In the genomic region with DNA sequence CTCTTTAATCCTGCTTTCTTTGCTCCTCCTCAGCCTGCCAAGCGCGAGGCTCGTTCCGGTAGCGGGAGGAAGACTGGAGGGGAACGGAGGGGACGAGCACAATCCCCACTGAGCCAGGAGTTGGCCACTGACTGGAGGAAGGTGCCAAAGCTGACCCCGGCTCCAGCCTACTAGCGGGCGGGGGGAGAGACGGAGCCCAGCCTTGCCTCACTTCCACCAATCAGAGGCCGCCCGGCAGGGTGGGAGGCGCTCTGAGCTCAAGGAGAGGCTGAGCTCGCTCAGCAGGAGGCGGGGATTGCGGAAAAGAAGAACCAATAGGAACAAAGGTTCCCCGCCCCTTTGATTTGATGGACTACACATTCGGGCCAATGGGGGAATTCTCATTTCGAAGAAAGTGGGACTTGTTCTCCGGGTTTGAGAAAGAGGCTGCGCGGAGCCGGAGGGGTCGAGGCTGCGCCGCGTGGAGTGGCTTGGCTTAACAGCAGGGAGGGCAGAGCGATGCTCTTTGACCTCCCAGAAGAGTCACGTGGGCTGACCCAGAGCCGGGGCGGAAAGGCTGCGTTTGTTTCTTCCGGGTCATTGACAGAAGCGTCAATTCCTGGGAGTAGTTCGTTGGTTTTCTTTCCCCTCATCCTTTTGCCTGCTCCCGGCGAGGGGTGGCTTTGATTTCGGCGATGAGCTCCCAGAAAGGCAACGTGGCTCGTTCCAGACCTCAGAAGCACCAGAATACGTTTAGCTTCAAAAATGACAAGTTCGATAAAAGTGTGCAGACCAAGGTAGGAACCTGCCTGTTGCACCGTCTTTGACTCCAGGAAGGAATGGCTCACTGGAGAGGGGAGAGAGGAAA, we compare ENCODE assay signal across 1 cellular context.
TF ChIP-seq lines count a peak whose summit lies in the region.

A gene (minus strand): TSS at position 133 of the 847 bp plus-strand sequence. CDS start 36,113 bp downstream, outside the sequence.
A gene with protein sequence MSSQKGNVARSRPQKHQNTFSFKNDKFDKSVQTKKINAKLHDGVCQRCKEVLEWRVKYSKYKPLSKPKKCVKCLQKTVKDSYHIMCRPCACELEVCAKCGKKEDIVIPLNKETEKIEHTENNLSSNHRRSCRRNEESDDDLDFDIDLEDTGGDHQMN (plus strand): TSS at position 579 of the 847 bp plus-strand sequence. CDS start 96 bp downstream, at position 675.

TF ChIP-seq in GM12878, 131 proteins besides CTCF, POLR2A, EP300 and RAD21 (continued from another document and continues in another):
- TF ChIP-seq, protein P1, sequence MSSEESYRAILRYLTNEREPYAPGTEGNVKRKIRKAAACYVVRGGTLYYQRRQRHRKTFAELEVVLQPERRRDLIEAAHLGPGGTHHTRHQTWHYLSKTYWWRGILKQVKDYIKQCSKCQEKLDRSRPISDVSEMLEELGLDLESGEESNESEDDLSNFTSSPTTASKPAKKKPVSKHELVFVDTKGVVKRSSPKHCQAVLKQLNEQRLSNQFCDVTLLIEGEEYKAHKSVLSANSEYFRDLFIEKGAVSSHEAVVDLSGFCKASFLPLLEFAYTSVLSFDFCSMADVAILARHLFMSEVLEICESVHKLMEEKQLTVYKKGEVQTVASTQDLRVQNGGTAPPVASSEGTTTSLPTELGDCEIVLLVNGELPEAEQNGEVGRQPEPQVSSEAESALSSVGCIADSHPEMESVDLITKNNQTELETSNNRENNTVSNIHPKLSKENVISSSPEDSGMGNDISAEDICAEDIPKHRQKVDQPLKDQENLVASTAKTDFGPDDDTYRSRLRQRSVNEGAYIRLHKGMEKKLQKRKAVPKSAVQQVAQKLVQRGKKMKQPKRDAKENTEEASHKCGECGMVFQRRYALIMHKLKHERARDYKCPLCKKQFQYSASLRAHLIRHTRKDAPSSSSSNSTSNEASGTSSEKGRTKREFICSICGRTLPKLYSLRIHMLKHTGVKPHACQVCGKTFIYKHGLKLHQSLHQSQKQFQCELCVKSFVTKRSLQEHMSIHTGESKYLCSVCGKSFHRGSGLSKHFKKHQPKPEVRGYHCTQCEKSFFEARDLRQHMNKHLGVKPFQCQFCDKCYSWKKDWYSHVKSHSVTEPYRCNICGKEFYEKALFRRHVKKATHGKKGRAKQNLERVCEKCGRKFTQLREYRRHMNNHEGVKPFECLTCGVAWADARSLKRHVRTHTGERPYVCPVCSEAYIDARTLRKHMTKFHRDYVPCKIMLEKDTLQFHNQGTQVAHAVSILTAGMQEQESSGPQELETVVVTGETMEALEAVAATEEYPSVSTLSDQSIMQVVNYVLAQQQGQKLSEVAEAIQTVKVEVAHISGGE (CRISPR knock-in tag; IDR thresholded peaks at IDR 0.05), result peak; percentile 58
- TF ChIP-seq MEF2A (IDR thresholded peaks at IDR 0.05; ENCODE audit: insufficient read depth, low read depth, low read length), result 0 out of 2 replicates have a peak, but pooled peaks have one; percentile 29
- no peak for TF ChIP-seq RCOR1 (conservative IDR thresholded peaks at IDR 0.05; ENCODE audit: low read depth, low read length)
- peak; percentile 97 for TF ChIP-seq RAD51 (IDR thresholded peaks at IDR 0.05)
- 0 out of 2 replicates have a peak, but pooled peaks have one; percentile 61 for TF ChIP-seq RBBP5 (conservative IDR thresholded peaks at IDR 0.05)
- no peak for TF ChIP-seq ZZZ3 (IDR thresholded peaks at IDR 0.05; ENCODE audit: control insufficient read depth, insufficient read length, low read depth)
- TF ChIP-seq, protein P2, sequence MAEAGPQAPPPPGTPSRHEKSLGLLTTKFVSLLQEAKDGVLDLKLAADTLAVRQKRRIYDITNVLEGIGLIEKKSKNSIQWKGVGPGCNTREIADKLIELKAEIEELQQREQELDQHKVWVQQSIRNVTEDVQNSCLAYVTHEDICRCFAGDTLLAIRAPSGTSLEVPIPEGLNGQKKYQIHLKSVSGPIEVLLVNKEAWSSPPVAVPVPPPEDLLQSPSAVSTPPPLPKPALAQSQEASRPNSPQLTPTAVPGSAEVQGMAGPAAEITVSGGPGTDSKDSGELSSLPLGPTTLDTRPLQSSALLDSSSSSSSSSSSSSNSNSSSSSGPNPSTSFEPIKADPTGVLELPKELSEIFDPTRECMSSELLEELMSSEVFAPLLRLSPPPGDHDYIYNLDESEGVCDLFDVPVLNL (IDR thresholded peaks at IDR 0.05; ENCODE audit: low read depth, low read length), result no peak
- TF ChIP-seq TCF7 (IDR thresholded peaks at IDR 0.05; ENCODE audit: borderline replicate concordance), result no peak
- no peak; the same call in 1 of the 2 replicates for TF ChIP-seq DPF2 (IDR thresholded peaks at IDR 0.05)
- no peak for TF ChIP-seq KAT2A (conservative IDR thresholded peaks at IDR 0.05; ENCODE audit: control insufficient read depth, low read depth, low read length)
- TF ChIP-seq, protein P3, sequence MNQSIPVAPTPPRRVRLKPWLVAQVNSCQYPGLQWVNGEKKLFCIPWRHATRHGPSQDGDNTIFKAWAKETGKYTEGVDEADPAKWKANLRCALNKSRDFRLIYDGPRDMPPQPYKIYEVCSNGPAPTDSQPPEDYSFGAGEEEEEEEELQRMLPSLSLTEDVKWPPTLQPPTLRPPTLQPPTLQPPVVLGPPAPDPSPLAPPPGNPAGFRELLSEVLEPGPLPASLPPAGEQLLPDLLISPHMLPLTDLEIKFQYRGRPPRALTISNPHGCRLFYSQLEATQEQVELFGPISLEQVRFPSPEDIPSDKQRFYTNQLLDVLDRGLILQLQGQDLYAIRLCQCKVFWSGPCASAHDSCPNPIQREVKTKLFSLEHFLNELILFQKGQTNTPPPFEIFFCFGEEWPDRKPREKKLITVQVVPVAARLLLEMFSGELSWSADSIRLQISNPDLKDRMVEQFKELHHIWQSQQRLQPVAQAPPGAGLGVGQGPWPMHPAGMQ (IDR thresholded peaks at IDR 0.05; ENCODE audit: borderline replicate concordance), result no peak
- TF ChIP-seq LARP7 (IDR thresholded peaks at IDR 0.05), result peak; percentile 54
- peak; percentile 67; the same call in 1 of the 2 replicates for TF ChIP-seq SREBF1 (IDR thresholded peaks at IDR 0.05; ENCODE audit: low read length)
- peak; percentile 55; the same call in 1 of the 2 replicates for TF ChIP-seq RFX5 (IDR thresholded peaks at IDR 0.05; ENCODE audit: low read depth, low read length)
- peak; percentile 99 for TF ChIP-seq NR2C1 (IDR thresholded peaks at IDR 0.05)
- TF ChIP-seq, protein P4, sequence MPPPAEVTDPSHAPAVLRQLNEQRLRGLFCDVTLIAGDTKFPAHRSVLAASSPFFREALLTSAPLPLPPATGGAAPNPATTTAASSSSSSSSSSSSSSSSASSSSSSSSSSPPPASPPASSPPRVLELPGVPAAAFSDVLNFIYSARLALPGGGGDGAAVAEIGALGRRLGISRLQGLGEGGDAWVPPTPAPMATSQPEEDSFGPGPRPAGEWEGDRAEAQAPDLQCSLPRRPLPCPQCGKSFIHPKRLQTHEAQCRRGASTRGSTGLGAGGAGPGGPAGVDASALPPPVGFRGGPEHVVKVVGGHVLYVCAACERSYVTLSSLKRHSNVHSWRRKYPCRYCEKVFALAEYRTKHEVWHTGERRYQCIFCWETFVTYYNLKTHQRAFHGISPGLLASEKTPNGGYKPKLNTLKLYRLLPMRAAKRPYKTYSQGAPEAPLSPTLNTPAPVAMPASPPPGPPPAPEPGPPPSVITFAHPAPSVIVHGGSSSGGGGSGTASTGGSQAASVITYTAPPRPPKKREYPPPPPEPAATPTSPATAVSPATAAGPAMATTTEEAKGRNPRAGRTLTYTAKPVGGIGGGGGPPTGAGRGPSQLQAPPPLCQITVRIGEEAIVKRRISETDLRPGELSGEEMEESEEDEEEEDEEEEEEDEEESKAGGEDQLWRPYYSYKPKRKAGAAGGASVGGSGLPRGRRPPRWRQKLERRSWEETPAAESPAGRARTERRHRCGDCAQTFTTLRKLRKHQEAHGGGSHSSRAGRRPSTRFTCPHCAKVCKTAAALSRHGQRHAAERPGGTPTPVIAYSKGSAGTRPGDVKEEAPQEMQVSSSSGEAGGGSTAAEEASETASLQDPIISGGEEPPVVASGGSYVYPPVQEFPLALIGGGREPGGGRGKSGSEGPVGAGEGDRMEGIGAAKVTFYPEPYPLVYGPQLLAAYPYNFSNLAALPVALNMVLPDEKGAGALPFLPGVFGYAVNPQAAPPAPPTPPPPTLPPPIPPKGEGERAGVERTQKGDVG (CRISPR knock-in tag; IDR thresholded peaks at IDR 0.05), result no peak
- TF ChIP-seq, protein P5, sequence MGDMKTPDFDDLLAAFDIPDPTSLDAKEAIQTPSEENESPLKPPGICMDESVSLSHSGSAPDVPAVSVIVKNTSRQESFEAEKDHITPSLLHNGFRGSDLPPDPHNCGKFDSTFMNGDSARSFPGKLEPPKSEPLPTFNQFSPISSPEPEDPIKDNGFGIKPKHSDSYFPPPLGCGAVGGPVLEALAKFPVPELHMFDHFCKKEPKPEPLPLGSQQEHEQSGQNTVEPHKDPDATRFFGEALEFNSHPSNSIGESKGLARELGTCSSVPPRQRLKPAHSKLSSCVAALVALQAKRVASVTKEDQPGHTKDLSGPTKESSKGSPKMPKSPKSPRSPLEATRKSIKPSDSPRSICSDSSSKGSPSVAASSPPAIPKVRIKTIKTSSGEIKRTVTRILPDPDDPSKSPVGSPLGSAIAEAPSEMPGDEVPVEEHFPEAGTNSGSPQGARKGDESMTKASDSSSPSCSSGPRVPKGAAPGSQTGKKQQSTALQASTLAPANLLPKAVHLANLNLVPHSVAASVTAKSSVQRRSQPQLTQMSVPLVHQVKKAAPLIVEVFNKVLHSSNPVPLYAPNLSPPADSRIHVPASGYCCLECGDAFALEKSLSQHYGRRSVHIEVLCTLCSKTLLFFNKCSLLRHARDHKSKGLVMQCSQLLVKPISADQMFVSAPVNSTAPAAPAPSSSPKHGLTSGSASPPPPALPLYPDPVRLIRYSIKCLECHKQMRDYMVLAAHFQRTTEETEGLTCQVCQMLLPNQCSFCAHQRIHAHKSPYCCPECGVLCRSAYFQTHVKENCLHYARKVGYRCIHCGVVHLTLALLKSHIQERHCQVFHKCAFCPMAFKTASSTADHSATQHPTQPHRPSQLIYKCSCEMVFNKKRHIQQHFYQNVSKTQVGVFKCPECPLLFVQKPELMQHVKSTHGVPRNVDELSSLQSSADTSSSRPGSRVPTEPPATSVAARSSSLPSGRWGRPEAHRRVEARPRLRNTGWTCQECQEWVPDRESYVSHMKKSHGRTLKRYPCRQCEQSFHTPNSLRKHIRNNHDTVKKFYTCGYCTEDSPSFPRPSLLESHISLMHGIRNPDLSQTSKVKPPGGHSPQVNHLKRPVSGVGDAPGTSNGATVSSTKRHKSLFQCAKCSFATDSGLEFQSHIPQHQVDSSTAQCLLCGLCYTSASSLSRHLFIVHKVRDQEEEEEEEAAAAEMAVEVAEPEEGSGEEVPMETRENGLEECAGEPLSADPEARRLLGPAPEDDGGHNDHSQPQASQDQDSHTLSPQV (IDR thresholded peaks at IDR 0.05), result no peak
- no peak for TF ChIP-seq ZNF207 (IDR thresholded peaks at IDR 0.05; ENCODE audit: borderline replicate concordance)
- TF ChIP-seq PAX8 (IDR thresholded peaks at IDR 0.05), result no peak
- no peak for TF ChIP-seq HDAC6 (IDR thresholded peaks at IDR 0.05; ENCODE audit: unreplicated experiment)
- TF ChIP-seq ZNF24 (IDR thresholded peaks at IDR 0.05), result no peak
- TF ChIP-seq BMI1 (IDR thresholded peaks at IDR 0.05; ENCODE audit: borderline replicate concordance), result no peak
- no peak for TF ChIP-seq CEBPB (IDR thresholded peaks at IDR 0.05; ENCODE audit: borderline replicate concordance in 1 of 2, low read depth in 2 of 2, low read length in 2 of 2)
- TF ChIP-seq PML (IDR thresholded peaks at IDR 0.05; ENCODE audit: low read length), result peak; percentile 85
- TF ChIP-seq, protein P6, sequence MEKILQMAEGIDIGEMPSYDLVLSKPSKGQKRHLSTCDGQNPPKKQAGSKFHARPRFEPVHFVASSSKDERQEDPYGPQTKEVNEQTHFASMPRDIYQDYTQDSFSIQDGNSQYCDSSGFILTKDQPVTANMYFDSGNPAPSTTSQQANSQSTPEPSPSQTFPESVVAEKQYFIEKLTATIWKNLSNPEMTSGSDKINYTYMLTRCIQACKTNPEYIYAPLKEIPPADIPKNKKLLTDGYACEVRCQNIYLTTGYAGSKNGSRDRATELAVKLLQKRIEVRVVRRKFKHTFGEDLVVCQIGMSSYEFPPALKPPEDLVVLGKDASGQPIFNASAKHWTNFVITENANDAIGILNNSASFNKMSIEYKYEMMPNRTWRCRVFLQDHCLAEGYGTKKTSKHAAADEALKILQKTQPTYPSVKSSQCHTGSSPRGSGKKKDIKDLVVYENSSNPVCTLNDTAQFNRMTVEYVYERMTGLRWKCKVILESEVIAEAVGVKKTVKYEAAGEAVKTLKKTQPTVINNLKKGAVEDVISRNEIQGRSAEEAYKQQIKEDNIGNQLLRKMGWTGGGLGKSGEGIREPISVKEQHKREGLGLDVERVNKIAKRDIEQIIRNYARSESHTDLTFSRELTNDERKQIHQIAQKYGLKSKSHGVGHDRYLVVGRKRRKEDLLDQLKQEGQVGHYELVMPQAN (conservative IDR thresholded peaks at IDR 0.05), result peak; percentile 85; the same call in 1 of the 2 replicates
- TF ChIP-seq CBFB (IDR thresholded peaks at IDR 0.05; ENCODE audit: low read depth), result peak; percentile 81; the same call in 1 of the 2 replicates
- TF ChIP-seq, protein P7, sequence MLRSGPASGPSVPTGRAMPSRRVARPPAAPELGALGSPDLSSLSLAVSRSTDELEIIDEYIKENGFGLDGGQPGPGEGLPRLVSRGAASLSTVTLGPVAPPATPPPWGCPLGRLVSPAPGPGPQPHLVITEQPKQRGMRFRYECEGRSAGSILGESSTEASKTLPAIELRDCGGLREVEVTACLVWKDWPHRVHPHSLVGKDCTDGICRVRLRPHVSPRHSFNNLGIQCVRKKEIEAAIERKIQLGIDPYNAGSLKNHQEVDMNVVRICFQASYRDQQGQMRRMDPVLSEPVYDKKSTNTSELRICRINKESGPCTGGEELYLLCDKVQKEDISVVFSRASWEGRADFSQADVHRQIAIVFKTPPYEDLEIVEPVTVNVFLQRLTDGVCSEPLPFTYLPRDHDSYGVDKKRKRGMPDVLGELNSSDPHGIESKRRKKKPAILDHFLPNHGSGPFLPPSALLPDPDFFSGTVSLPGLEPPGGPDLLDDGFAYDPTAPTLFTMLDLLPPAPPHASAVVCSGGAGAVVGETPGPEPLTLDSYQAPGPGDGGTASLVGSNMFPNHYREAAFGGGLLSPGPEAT (IDR thresholded peaks at IDR 0.05; ENCODE audit: low read depth), result peak; percentile 82
- no peak for TF ChIP-seq STAT1 (conservative IDR thresholded peaks at IDR 0.05)
- TF ChIP-seq IKZF1 (conservative IDR thresholded peaks at IDR 0.05), result peak; percentile 52; the same call in 1 of the 2 replicates
- TF ChIP-seq MTA3 (IDR thresholded peaks at IDR 0.05; ENCODE audit: borderline replicate concordance, low read length), result no peak
- TF ChIP-seq FOXK2 (IDR thresholded peaks at IDR 0.05), result no peak
- TF ChIP-seq FOXM1 (IDR thresholded peaks at IDR 0.05; ENCODE audit: low read depth, low read length), result no peak
- TF ChIP-seq, protein P8, sequence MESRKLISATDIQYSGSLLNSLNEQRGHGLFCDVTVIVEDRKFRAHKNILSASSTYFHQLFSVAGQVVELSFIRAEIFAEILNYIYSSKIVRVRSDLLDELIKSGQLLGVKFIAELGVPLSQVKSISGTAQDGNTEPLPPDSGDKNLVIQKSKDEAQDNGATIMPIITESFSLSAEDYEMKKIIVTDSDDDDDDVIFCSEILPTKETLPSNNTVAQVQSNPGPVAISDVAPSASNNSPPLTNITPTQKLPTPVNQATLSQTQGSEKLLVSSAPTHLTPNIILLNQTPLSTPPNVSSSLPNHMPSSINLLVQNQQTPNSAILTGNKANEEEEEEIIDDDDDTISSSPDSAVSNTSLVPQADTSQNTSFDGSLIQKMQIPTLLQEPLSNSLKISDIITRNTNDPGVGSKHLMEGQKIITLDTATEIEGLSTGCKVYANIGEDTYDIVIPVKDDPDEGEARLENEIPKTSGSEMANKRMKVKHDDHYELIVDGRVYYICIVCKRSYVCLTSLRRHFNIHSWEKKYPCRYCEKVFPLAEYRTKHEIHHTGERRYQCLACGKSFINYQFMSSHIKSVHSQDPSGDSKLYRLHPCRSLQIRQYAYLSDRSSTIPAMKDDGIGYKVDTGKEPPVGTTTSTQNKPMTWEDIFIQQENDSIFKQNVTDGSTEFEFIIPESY (IDR thresholded peaks at IDR 0.05), result peak; percentile 16; the same call in 1 of the 2 replicates
